In the genomic region with DNA sequence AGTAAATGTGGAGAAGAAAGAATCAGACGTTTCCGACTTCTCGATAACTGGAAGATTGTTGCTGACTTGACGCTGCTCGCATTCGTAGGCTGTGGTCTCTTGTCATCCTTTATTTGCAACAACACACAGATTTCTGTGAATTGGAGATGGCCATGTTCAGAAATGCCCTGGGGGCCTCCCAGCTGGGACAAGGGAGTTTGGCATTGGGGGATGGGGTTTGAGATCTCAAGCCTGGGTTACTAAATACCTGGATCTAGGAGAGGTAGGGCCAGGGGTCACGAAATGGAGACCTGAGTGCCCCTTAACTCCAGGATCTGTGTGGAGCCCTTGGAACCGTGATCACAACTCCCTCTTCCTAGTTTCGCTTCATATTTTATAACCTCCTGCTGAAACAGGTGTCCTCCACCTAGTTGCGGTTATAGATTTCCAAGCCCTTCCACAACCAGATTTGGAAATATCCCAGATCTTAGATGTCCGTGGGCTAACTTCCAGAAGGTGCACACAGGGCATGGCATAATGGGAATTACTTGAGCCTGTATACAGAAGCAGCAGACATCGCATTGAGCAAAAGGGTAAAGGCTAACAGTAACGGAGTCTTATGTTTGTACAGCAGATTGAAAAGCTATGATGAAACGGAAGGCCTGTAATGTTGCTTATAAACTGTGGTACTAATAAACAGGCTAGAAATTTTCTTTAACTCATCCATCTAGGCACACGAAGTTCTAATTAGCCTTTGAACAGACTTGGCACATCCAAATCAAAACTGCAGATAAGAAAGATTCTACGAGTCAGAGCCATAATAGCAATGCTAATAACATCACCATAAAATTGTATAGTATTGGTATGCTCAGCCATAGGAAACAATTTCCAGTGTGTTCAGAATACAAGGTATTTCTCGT, we compare ENCODE assay signal across 8 cellular contexts. TPM values are rescaled to one million over a fixed set of nuclear protein-coding genes. Genes with fewer than 3 reads are reported as not detected.
DNase-seq lines count a peak whose midpoint lies in the region; ATAC-seq and TF ChIP-seq lines count a peak whose summit lies in the region.

No MANE protein-coding gene starts in this region.

- H3K9ac ChIP-seq in fibroblast of lung (ENCODE audit: insufficient read depth, low read length) (peak overlapping the region; percentile 63), neural progenitor cell (peak overlapping the region; percentile 38)

- no peak overlapping the region for H3K27ac Mint-ChIP-seq in neural progenitor cell

- H3K4me3 Mint-ChIP-seq in neural progenitor cell = no peak overlapping the region

- H3K27me3 ChIP-seq in fibroblast of lung (ENCODE audit: control insufficient read depth, insufficient read depth, low read length) (no peaks in the 10 kb centered on the region), neural progenitor cell (no peaks in the 10 kb centered on the region)

- peak overlapping the region; percentile 100 for H2AFZ ChIP-seq in fibroblast of lung (ENCODE audit: low read length)
- H2AFZ ChIP-seq in neural progenitor cell (replicated peaks) = peak overlapping the region; percentile 60

- H4K20me1 ChIP-seq in fibroblast of lung (ENCODE audit: control insufficient read depth, extremely low read depth, insufficient read depth, low read length) = no peaks in the 10 kb centered on the region
- peaks cover 3% of the 10 kb centered on the region for H4K20me1 ChIP-seq in neural progenitor cell (ENCODE audit: low read depth)

- peaks cover 6% of the 10 kb centered on the region for H3K36me3 Mint-ChIP-seq in neural progenitor cell

- no peaks in the 10 kb centered on the region for H3K9me3 Mint-ChIP-seq in neural progenitor cell

- ATAC-seq in GM21576 (IDR thresholded peaks at IDR 0.05; ENCODE audit: unreplicated experiment) (no peak), HG03045 (IDR thresholded peaks at IDR 0.05; ENCODE audit: unreplicated experiment) (no peak)

- peak overlapping the region; percentile 71 for H3K4me3 ChIP-seq in LNCaP clone FGC (ENCODE audit: low read depth, low read length)
- peak overlapping the region; percentile 66 to 100 (median 94) for H3K4me3 ChIP-seq in fibroblast of lung (replicated peaks in 1 of 4; ENCODE audit: control extremely low read depth in 1 of 4, insufficient read depth in 1 of 4, low read depth in 3 of 4, low read length in 4 of 4)
- peak overlapping the region; percentile 61 for H3K4me3 ChIP-seq in neural progenitor cell

- H3K9me3 ChIP-seq in fibroblast of lung (ENCODE audit: control insufficient read depth, insufficient read depth, low read depth, low read length) (no peaks in the 10 kb centered on the region), neural progenitor cell (ENCODE audit: low read depth) (no peaks in the 10 kb centered on the region)

- H3K79me2 ChIP-seq in fibroblast of lung (ENCODE audit: control insufficient read depth, insufficient read depth, low read length) = peaks cover 11% of the 10 kb centered on the region
- peaks cover 49% of the 10 kb centered on the region for H3K79me2 ChIP-seq in neural progenitor cell (ENCODE audit: low read depth)

- H3F3A ChIP-seq in neural progenitor cell (ENCODE audit: low read depth) = peaks cover 17% of the 10 kb centered on the region

- H3K4me2 ChIP-seq in fibroblast of lung (ENCODE audit: extremely low read depth, insufficient read depth, low read length) (peak overlapping the region; percentile 99), neural progenitor cell (peak overlapping the region; percentile 91)

- H3K4me1 Mint-ChIP-seq in neural progenitor cell = peaks cover 15% of the 10 kb centered on the region

- peak overlapping the region; percentile 84 for H3K27ac ChIP-seq in fibroblast of lung (ENCODE audit: insufficient read depth, low read length)
- H3K27ac ChIP-seq in neural progenitor cell = no peak overlapping the region

- peaks cover 2% of the 10 kb centered on the region for H3K27me3 Mint-ChIP-seq in neural progenitor cell (ENCODE audit: insufficient read depth, low read depth)

- H3K4me1 ChIP-seq in fibroblast of lung (ENCODE audit: control insufficient read depth, extremely low read depth, insufficient read depth, low read length) (no peaks in the 10 kb centered on the region), neural progenitor cell (peaks cover 16% of the 10 kb centered on the region)

- DNase-seq in G401 (ENCODE audit: low spot score) (peak; percentile 59), LNCaP clone FGC (ENCODE audit: low read depth) (no peak), fibroblast of lung (ENCODE audit: low read depth in 2 of 2) (peak in 1 of 2 donors; percentile 62), neural progenitor cell (ENCODE audit: low spot score) (peak; percentile 27), T1000 (lab: John Stamatoyannopoulos, UW) (no peak)
- peak; percentile 19 for DNase-seq in activated CD8-positive, alpha-beta memory T cell treated with anti-CD3 and anti-CD28 coated beads, Interleukin-2, amount 50 U/mL, for 4 hours

- TF ChIP-seq CTCF in LNCaP clone FGC (IDR thresholded peaks at IDR 0.05; ENCODE audit: control insufficient read depth, extremely low read depth, insufficient read depth) (no peak), fibroblast of lung (conservative IDR thresholded peaks at IDR 0.05 in 1 of 2, IDR thresholded peaks at IDR 0.05 in 1 of 2; ENCODE audit: low read depth in 1 of 2, low read length in 2 of 2) (no peak), neural progenitor cell (IDR thresholded peaks at IDR 0.05) (no peak)

- in situ Hi-C loops in G401 (cut with HindIII; ENCODE audit: low sequenced_read_pairs) = no loop called here

- no peaks in the 10 kb centered on the region for H3K36me3 ChIP-seq in fibroblast of lung (ENCODE audit: control insufficient read depth, insufficient read depth, low read length)
- H3K36me3 ChIP-seq in neural progenitor cell = no peaks in the 10 kb centered on the region

RNA-seq across cellular contexts. Expression of a gene that starts 1.0 kb away (rescaled TPM):
- total RNA-seq in G401 (2014; rRNA removed; shearing (Covaris generic)) = 3.9 and 4.5 TPM in 2 replicates
- total RNA-seq in fibroblast of lung (5.9 and 8.9 TPM in 2 replicates), neural progenitor cell (ENCODE audit: low replicate concordance) (11.5 and 15.3 TPM in 2 replicates)
- polyA plus RNA-seq in fibroblast of lung = 13.0 and 15.8 TPM in 2 replicates
- 3.3 and 4.9 TPM in 2 replicates for polyA plus RNA-seq in fibroblast of lung (2012)
- 11.3 and 11.6 TPM in 2 replicates for polyA minus RNA-seq in fibroblast of lung (ENCODE audit: low replicate concordance)

RNA-seq across cellular contexts. Expression of a gene that starts 48.6 kb away (rescaled TPM):
- 47.2 and 60.2 TPM in 2 replicates for total RNA-seq in G401 (2014; rRNA removed; shearing (Covaris generic))
- total RNA-seq in fibroblast of lung (232 and 252 TPM in 2 replicates), neural progenitor cell (ENCODE audit: low replicate concordance) (191 and 208 TPM in 2 replicates)
- polyA plus RNA-seq in fibroblast of lung = 150 and 189 TPM in 2 replicates
- 119 and 178 TPM in 2 replicates for polyA plus RNA-seq in fibroblast of lung (2012)
- polyA minus RNA-seq in fibroblast of lung (ENCODE audit: low replicate concordance) = 18.6 and 22.7 TPM in 2 replicates

RNA-seq across cellular contexts. Expression of a gene that starts 49.4 kb away (rescaled TPM):
- total RNA-seq in G401 (2014; rRNA removed; shearing (Covaris generic)) = 81.8 and 122 TPM in 2 replicates
- 125 and 213 TPM in 2 replicates for total RNA-seq in fibroblast of lung
- polyA plus RNA-seq in fibroblast of lung = 75.7 and 80.6 TPM in 2 replicates
- 50.8 and 52.2 TPM in 2 replicates for polyA plus RNA-seq in fibroblast of lung (2012)
- 22.9 and 28.1 TPM in 2 replicates for polyA minus RNA-seq in fibroblast of lung (ENCODE audit: low replicate concordance)
- 90.7 and 115 TPM in 2 replicates for total RNA-seq in neural progenitor cell (ENCODE audit: low replicate concordance)

Comparison
In these comparisons a context has a peak if more than half of its experiments do, and no peak if none do; other contexts are left out.
1. DNase-seq: peak in G401 (single experiment), activated CD8-positive, alpha-beta memory T cell treated with anti-CD3 and anti-CD28 coated beads, Interleukin-2, amount 50 U/mL, for 4 hours (single experiment) and neural progenitor cell (single experiment); none in LNCaP clone FGC (single experiment) and T1000 (single experiment).
2. Peak in every context shown above with its lines, with median percentiles within 50 percentile points of each other: H3K4me3 ChIP-seq.